Comparison of ENCODE assay signal across 19 cellular contexts in the genomic region with DNA sequence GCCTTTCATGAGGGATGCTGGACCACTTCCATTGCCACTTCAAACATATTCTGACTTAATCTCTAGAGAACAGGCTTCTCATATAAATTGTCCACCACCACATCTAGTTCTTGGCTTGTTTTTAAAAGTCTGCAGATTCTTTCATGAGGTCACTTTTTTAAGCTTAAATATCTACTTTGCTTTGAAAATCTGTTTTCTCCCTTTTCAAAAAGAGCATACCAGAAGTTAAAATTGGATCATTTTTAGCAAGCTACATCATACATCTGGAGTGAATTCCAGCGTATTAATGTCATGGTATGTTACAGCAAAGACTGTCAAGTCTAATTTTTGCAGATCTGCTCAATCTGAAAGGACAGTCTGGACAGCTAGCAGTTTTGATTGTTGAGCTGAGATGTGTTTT.
"Had no signal": no experiment of that assay in that cellular context is flagged by ENCODE, and none has a peak within 500 bp of the region (broad histone marks: within the 10 kb centered on the region; RNA-seq: fewer than 3 reads in every experiment).

No MANE protein-coding gene starts in this region.

- DNase-seq: activated CD4-positive, alpha-beta memory T cell treated with anti-CD3 and anti-CD28 coated beads for 36 hours; amygdala; brain microvascular endothelial cell; central memory CD4-positive, alpha-beta T cell; colonic mucosa; erythroblast; heart right ventricle; immature natural killer cell; kidney glomerular epithelial cell; left ventricle myocardium superior; occipital lobe; right cardiac atrium; uterus; WERI-Rb-1 had no signal

- H3K27me3 Mint-ChIP-seq: activated CD4-positive, alpha-beta memory T cell treated with anti-CD3 and anti-CD28 coated beads for 36 hours; activated naive CD8-positive, alpha-beta T cell; stimulated activated naive CD8-positive, alpha-beta T cell treated with anti-CD3 and anti-CD28 coated beads, Interleukin-15, Interleukin-2, amounts not matched to agents 100 ng/mL and 50 ng/mL, for 24 hours had no signal

- H3K27ac Mint-ChIP-seq: activated CD4-positive, alpha-beta memory T cell treated with anti-CD3 and anti-CD28 coated beads for 36 hours; activated naive CD8-positive, alpha-beta T cell; immature natural killer cell; stimulated activated naive CD8-positive, alpha-beta T cell treated with anti-CD3 and anti-CD28 coated beads, Interleukin-15, Interleukin-2, amounts not matched to agents 100 ng/mL and 50 ng/mL, for 24 hours had no signal

- H3K27me3 ChIP-seq: brain microvascular endothelial cell, colonic mucosa, heart right ventricle, tibial nerve, uterus had no signal

- H3K4me1 ChIP-seq: colonic mucosa, prostate gland, tibial nerve, uterus had no signal

- ATAC-seq: heart right ventricle, left ventricle myocardium superior, right cardiac atrium had no signal

- H3K27ac ChIP-seq: brain microvascular endothelial cell, colonic mucosa, heart right ventricle, prostate gland, tibial nerve, uterus, WERI-Rb-1 had no signal

- H3K4me3 Mint-ChIP-seq: activated CD4-positive, alpha-beta memory T cell treated with anti-CD3 and anti-CD28 coated beads for 36 hours; activated naive CD8-positive, alpha-beta T cell; immature natural killer cell; stimulated activated naive CD8-positive, alpha-beta T cell treated with anti-CD3 and anti-CD28 coated beads, Interleukin-15, Interleukin-2, amounts not matched to agents 100 ng/mL and 50 ng/mL, for 24 hours had no signal

- FAIRE-seq: endometrium had no signal
